Comparison of ENCODE assay signal across 9 cellular contexts in the genomic region with DNA sequence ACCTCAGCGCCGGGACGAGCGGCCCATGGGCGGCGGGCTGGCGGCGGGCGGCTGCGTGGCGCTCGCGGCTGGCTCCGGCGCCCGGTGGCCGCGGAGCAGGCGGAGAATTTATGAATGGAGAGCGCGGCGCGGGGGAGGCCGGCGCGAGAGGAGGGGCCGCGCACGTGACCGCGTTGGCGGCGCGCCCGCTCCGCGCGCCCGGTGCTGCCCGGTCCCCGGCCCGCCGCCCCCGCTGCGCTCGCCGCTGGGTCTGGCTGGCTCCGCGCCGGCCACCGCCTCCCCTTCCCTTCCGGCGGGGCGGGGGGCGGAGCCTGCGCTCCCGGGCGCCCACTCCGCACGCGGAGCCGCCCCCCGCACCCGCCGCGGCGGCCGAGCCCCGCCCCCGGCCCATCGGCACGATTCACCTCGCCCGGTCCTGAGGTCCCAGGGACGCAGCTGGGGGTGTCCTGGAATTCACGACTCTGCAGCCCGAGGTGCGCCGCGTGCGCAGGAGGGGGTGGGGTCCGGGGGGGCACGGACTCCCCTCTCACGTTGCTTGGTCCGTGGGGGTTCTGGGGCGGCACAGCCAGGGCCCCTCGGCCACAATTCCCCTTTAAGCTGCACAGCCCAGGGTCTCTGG. TPM values are rescaled to one million over a fixed set of nuclear protein-coding genes. Genes with fewer than 3 reads are reported as not detected.
DNase-seq lines count a peak whose midpoint lies in the region; ATAC-seq and TF ChIP-seq lines count a peak whose summit lies in the region.
"Had no signal": no experiment of that assay in that cellular context is flagged by ENCODE, and none has a peak within 500 bp of the region (broad histone marks: within the 10 kb centered on the region; RNA-seq: fewer than 3 reads in every experiment).

A gene with protein sequence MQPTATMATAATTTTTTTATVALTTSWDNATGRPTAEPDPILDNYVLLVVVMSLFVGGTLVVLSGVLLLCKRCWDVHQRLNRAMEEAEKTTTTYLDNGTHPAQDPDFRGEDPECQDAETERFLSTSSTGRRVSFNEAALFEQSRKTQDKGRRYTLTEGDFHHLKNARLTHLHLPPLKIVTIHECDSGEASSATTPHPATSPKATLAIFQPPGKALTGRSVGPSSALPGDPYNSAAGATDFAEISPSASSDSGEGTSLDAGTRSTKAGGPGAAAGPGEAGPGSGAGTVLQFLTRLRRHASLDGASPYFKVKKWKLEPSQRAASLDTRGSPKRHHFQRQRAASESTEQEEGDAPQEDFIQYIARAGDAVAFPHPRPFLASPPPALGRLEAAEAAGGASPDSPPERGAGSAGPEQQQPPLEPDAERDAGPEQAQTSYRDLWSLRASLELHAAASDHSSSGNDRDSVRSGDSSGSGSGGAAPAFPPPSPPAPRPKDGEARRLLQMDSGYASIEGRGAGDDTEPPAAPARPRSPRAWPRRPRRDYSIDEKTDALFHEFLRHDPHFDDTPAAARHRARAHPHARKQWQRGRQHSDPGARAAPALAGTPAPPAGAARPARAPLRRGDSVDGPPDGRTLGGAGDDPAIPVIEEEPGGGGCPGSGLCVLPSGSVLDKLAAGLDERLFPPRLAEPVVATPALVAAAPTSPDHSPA (minus strand): TSS at position 252 of the 619 bp plus-strand sequence. CDS start 1,905 bp downstream, outside the sequence.

- H2BK15ac ChIP-seq in H9 (ENCODE audit: low read depth, low read length) = no peak within 1 kb of the TSS

- H2BK120ac ChIP-seq in H9 (ENCODE audit: low read depth, low read length, poor library complexity, severe bottlenecking) = no peak within 1 kb of the TSS

- H3K4me1 Mint-ChIP-seq in H9 (peaks cover 13 to 19% of the 10 kb centered on the region in 2 experiments), progenitor cell of endocrine pancreas (ENCODE audit: low read depth) (peaks cover 11% of the 10 kb centered on the region)
- H3K4me1 Mint-ChIP-seq in activated CD8-positive, alpha-beta T cell treated with anti-CD3 and anti-CD28 coated beads, Interleukin-2, amount 10 ng/mL, durations not matched to agents 7 days and 5 days (ENCODE audit: low read depth) = peaks cover 20% of the 10 kb centered on the region

- no peak within 1 kb of the TSS for H2AK5ac ChIP-seq in H9 (ENCODE audit: insufficient read length, low read length)

- WGBS in H9 (ENCODE audit: extremely low coverage, insufficient read length, low lambda C conversion rate) = no CpG with 5 or more reads among the region's 87 CpGs

- H2BK20ac ChIP-seq in H9 (ENCODE audit: low read depth, low read length, poor library complexity, severe bottlenecking) = no peak within 1 kb of the TSS

- H3K27me3 Mint-ChIP-seq in H9 (ENCODE audit: low read depth) = peaks cover 1% of the 10 kb centered on the region
- peaks cover 17% of the 10 kb centered on the region for H3K27me3 Mint-ChIP-seq in activated CD8-positive, alpha-beta T cell treated with anti-CD3 and anti-CD28 coated beads, Interleukin-2, amount 10 ng/mL, durations not matched to agents 7 days and 5 days (ENCODE audit: low read depth)
- H3K27me3 Mint-ChIP-seq in progenitor cell of endocrine pancreas = no peaks in the 10 kb centered on the region

- H3K36me3 Mint-ChIP-seq in H9 (ENCODE audit: insufficient read depth in 1 of 3, low read depth in 3 of 3) (peaks cover 0 to 20% (median 9%) of the 10 kb centered on the region in 3 experiments; a peak in 4 of 7 replicates), progenitor cell of endocrine pancreas (ENCODE audit: insufficient read depth) (no peaks in the 10 kb centered on the region)
- H3K36me3 Mint-ChIP-seq in activated CD8-positive, alpha-beta T cell treated with anti-CD3 and anti-CD28 coated beads, Interleukin-2, amount 10 ng/mL, durations not matched to agents 7 days and 5 days (ENCODE audit: low read depth) = no peaks in the 10 kb centered on the region

- peak within 1 kb of the TSS; percentile 53 for H3K4me2 ChIP-seq in H9 (ENCODE audit: insufficient read depth, insufficient read length, low read length)

- H4K91ac ChIP-seq in H9 (ENCODE audit: insufficient read length, low read depth, low read length) = no peak within 1 kb of the TSS

- no peaks in the 10 kb centered on the region for H3K9me3 ChIP-seq in H9 (ENCODE audit: control insufficient read depth, low read depth, low read length)

- TF ChIP-seq CTCF in AG10803 (conservative IDR thresholded peaks at IDR 0.05; ENCODE audit: low read length) = no peak
- TF ChIP-seq CTCF in H9 (conservative IDR thresholded peaks at IDR 0.05) = no peak
- no peak for TF ChIP-seq CTCF in fibroblast of the aortic adventitia (IDR thresholded peaks at IDR 0.05; ENCODE audit: insufficient read depth, low read length)
- TF ChIP-seq CTCF in progenitor cell of endocrine pancreas (IDR thresholded peaks at IDR 0.05; ENCODE audit: unreplicated experiment) = no peak

- no peak within 1 kb of the TSS for H3K23ac ChIP-seq in H9 (ENCODE audit: insufficient read length, low read depth, low read length)

- DNase-seq in AG10803 (ENCODE audit: low read depth) (no peak), H9 (no peak), fibroblast of the aortic adventitia (ENCODE audit: low read depth) (no peak), progenitor cell of endocrine pancreas (ENCODE audit: low spot score, unreplicated experiment) (no peak), SKM-1 treated with dmso at 0.1 percent for 144 hours (lab: John Stamatoyannopoulos, UW; ENCODE audit: unreplicated experiment) (no peak)
- no peak for DNase-seq in activated CD8-positive, alpha-beta T cell treated with anti-CD3 and anti-CD28 coated beads, Interleukin-2, amount 10 ng/mL, durations not matched to agents 7 days and 5 days

- no peak within 1 kb of the TSS for H2BK12ac ChIP-seq in H9 (ENCODE audit: insufficient read length, low read depth, low read length)

- H4K5ac ChIP-seq in H9 (ENCODE audit: insufficient read length, low read depth, low read length) = no peak within 1 kb of the TSS

- H4K20me1 ChIP-seq in H9 (ENCODE audit: control insufficient read depth, insufficient read depth, insufficient read length) = no peaks in the 10 kb centered on the region

- H3K4ac ChIP-seq in H9 (ENCODE audit: low read depth, low read length) = no peak within 1 kb of the TSS

- peak within 1 kb of the TSS; percentile 71 for H3K4me3 ChIP-seq in AG10803 (ENCODE audit: low read length)
- H3K4me3 ChIP-seq in fibroblast of the aortic adventitia (ENCODE audit: low read depth, low read length) = peak within 1 kb of the TSS; percentile 76

- no peak within 1 kb of the TSS for H2BK5ac ChIP-seq in H9 (ENCODE audit: insufficient read length, low read length)

- no peaks in the 10 kb centered on the region; the same call in 1 of the 2 replicates for H3K79me2 ChIP-seq in H9 (ENCODE audit: insufficient read depth, low read length)

- H3K27me3 ChIP-seq in H9 (ENCODE audit: insufficient read depth, low read length) = no peaks in the 10 kb centered on the region

- H3K9me3 Mint-ChIP-seq in H9 (no peaks in the 10 kb centered on the region; a peak in 1 of 5 replicates), progenitor cell of endocrine pancreas (ENCODE audit: low read depth) (no peaks in the 10 kb centered on the region)
- H3K9me3 Mint-ChIP-seq in activated CD8-positive, alpha-beta T cell treated with anti-CD3 and anti-CD28 coated beads, Interleukin-2, amount 10 ng/mL, durations not matched to agents 7 days and 5 days (ENCODE audit: insufficient read depth) = no peaks in the 10 kb centered on the region

- peak; percentile 2 for ATAC-seq in activated CD8-positive, alpha-beta T cell treated with anti-CD3 and anti-CD28 coated beads, Interleukin-2, amount 10 ng/mL, durations not matched to agents 7 days and 5 days
- ATAC-seq in GM19397 (IDR thresholded peaks at IDR 0.05; ENCODE audit: unreplicated experiment) = no peak
- ATAC-seq in GM18861 (IDR thresholded peaks at IDR 0.05; ENCODE audit: unreplicated experiment) = no peak

- no peak within 1 kb of the TSS for H4K8ac ChIP-seq in H9 (replicated peaks; ENCODE audit: insufficient read length, low read depth, low read length)

- CTCF ChIA-PET in activated CD8-positive, alpha-beta T cell treated with anti-CD3 and anti-CD28 coated beads, Interleukin-2, amount 10 ng/mL, durations not matched to agents 7 days and 5 days (lab: Charles Lee) = interaction anchor here (0.9 to 1.5 kb wide), 3 partner anchors 15 to 31 kb away, joined by 3 to 4 read pairs (median 3); no protein-coding TSS in a partner anchor

- H3K4me3 Mint-ChIP-seq in H9 (peak within 1 kb of the TSS; percentile 76 to 87), progenitor cell of endocrine pancreas (ENCODE audit: low read depth) (peak within 1 kb of the TSS; percentile 76)
- peak within 1 kb of the TSS; percentile 67 for H3K4me3 Mint-ChIP-seq in activated CD8-positive, alpha-beta T cell treated with anti-CD3 and anti-CD28 coated beads, Interleukin-2, amount 10 ng/mL, durations not matched to agents 7 days and 5 days

- no peaks in the 10 kb centered on the region for H3K79me1 ChIP-seq in H9 (ENCODE audit: insufficient read depth, low read depth, low read length, poor library complexity, severe bottlenecking)

- H3K27ac ChIP-seq in H9 (ENCODE audit: insufficient read length, low read depth, low read length) = no peak within 1 kb of the TSS

- no peak within 1 kb of the TSS for H3K56ac ChIP-seq in H9 (ENCODE audit: insufficient read length, low read depth, low read length)

- peaks cover 11% of the 10 kb centered on the region for H3K23me2 ChIP-seq in H9 (ENCODE audit: insufficient read length, low read depth, low read length, poor library complexity, severe bottlenecking)

- H3K18ac ChIP-seq in H9 (ENCODE audit: insufficient read length, low read depth, low read length) = no peak within 1 kb of the TSS

- H2AFZ ChIP-seq in H9 (ENCODE audit: low read length) = no peak within 1 kb of the TSS

- POLR2A ChIA-PET in activated CD8-positive, alpha-beta T cell treated with anti-CD3 and anti-CD28 coated beads, Interleukin-2, amount 10 ng/mL, durations not matched to agents 7 days and 5 days (lab: Charles Lee) = no interaction called here

- H3T11ph ChIP-seq in H9 (ENCODE audit: low read length) = no peak within 1 kb of the TSS

- no peaks in the 10 kb centered on the region for H3K4me1 ChIP-seq in H9 (ENCODE audit: insufficient read depth, low read length)

- peak within 1 kb of the TSS; percentile 13; the same call in 1 of the 2 replicates for H3K14ac ChIP-seq in H9 (ENCODE audit: insufficient read depth, low read length)

- no peak within 1 kb of the TSS for H3K9ac ChIP-seq in H9 (ENCODE audit: extremely low read depth, insufficient read length, low read length)

- peak within 1 kb of the TSS; percentile 52 to 90 (median 82); a peak in 5 of 7 replicates for H3K27ac Mint-ChIP-seq in H9
- H3K27ac Mint-ChIP-seq in activated CD8-positive, alpha-beta T cell treated with anti-CD3 and anti-CD28 coated beads, Interleukin-2, amount 10 ng/mL, durations not matched to agents 7 days and 5 days = peak within 1 kb of the TSS; percentile 32
- H3K27ac Mint-ChIP-seq in progenitor cell of endocrine pancreas = peak within 1 kb of the TSS; percentile 89

RNA-seq across cellular contexts. Expression of the gene that starts here (rescaled TPM):
- total RNA-seq in H9 (2021) (25.6 and 28.4 TPM in 2 replicates), fibroblast of the aortic adventitia (ENCODE audit: low replicate concordance) (2.3 and 3.1 TPM in 2 replicates), progenitor cell of endocrine pancreas (12.4 and 13.0 TPM in 2 replicates)
- under 1 TPM in 1 of 2 experiments, not detected in 1; 0.10 TPM for total RNA-seq in activated CD8-positive, alpha-beta T cell treated with anti-CD3 and anti-CD28 coated beads, Interleukin-2, amount 10 ng/mL, durations not matched to agents 7 days and 5 days
- total RNA-seq: mononuclear cell had no signal

Comparison
In these comparisons a context has a peak if more than half of its experiments do, and no peak if none do; other contexts are left out.
1. Peak in ATAC-seq in activated CD8-positive, alpha-beta T cell treated with anti-CD3 and anti-CD28 coated beads, Interleukin-2, amount 10 ng/mL, durations not matched to agents 7 days and 5 days; RNA of the gene not detected or under 1 TPM.
2. H3K27ac Mint-ChIP-seq: peak in every context shown above with its lines; median percentile 89 in progenitor cell of endocrine pancreas; 82 in H9; 32 in activated CD8-positive, alpha-beta T cell treated with anti-CD3 and anti-CD28 coated beads, Interleukin-2, amount 10 ng/mL, durations not matched to agents 7 days and 5 days.